23 cellular contexts compared by ENCODE assay signal in genomic region chr14:87430810-87431209, GRCh38.
A peak's percentile ranks its signal among the peaks of the same experiment; 100 is the strongest.
DNase-seq lines count a peak whose midpoint lies in the region; ATAC-seq, FAIRE-seq and TF ChIP-seq lines count a peak whose summit lies in the region.
"Had no signal": no experiment of that assay in that cellular context is flagged by ENCODE, and none has a peak within 500 bp of the region (broad histone marks: within the 10 kb centered on the region; RNA-seq: fewer than 3 reads in every experiment).

No MANE protein-coding gene starts in this region.

- no peak for TF ChIP-seq POLR2A in testis (IDR thresholded peaks at IDR 0.05)

- TF ChIP-seq CTCF in pancreas (IDR thresholded peaks at IDR 0.05) (no peak), testis (IDR thresholded peaks at IDR 0.05) (no peak)

- H3K9me3 ChIP-seq in pancreas (no peaks in the 10 kb centered on the region), testis (no peaks in the 10 kb centered on the region)
- H3K9me3 ChIP-seq: SJSA1 had no signal

- no peak overlapping the region for H3K4me3 ChIP-seq in pancreas
- no peak overlapping the region for H3K4me3 ChIP-seq in testis
- H3K4me3 ChIP-seq: lung, SJSA1, smooth muscle cell had no signal

- peak in 3 of 4 donors; percentile 38 to 76 (median 50) for ATAC-seq in pancreas
- ATAC-seq in HG03039 (IDR thresholded peaks at IDR 0.05; ENCODE audit: unreplicated experiment): no peak
- no peak for ATAC-seq in GM19463 (IDR thresholded peaks at IDR 0.05; ENCODE audit: unreplicated experiment)
- ATAC-seq: activated CD8-positive, alpha-beta memory T cell treated with anti-CD3 and anti-CD28 coated beads, Interleukin-2, amount 10 ng/mL, durations not matched to agents 7 days and 5 days had no signal

- H3K27ac ChIP-seq in pancreas (no peak overlapping the region), testis (no peak overlapping the region)

- intact Hi-C loops in pancreas (cut with DNase I) (no loop called here), testis (cut with DNase I; ENCODE audit: low total_unique reads) (no loop called here)

- no peaks in the 10 kb centered on the region for H3K27me3 ChIP-seq in pancreas
- no peaks in the 10 kb centered on the region for H3K27me3 ChIP-seq in testis
- H3K27me3 ChIP-seq: SJSA1 had no signal

- H3K36me3 ChIP-seq in pancreas (no peaks in the 10 kb centered on the region), testis (ENCODE audit: low read depth, missing control alignments) (no peaks in the 10 kb centered on the region)
- H3K36me3 ChIP-seq: SJSA1 had no signal

- FAIRE-seq in RCC 7860 (lab: Jason Lieb, UNC) (no peak), pancreas (lab: Jason Lieb, UNC) (no peak)
- FAIRE-seq: GM18507 had no signal

- H3K4me1 ChIP-seq in pancreas: no peaks in the 10 kb centered on the region
- no peaks in the 10 kb centered on the region for H3K4me1 ChIP-seq in testis
- H3K4me1 ChIP-seq: SJSA1 had no signal

- DNase-seq in Daoy (ENCODE audit: low read depth) (peak; percentile 6), RCC 7860 (ENCODE audit: low spot score) (peak; percentile 32), fibroblast of gingiva (ENCODE audit: low read depth) (peak; percentile 3), pancreas (peak in 1 of 6 donors; percentile 18), testis (no peak), NCI-H2029 (lab: John Stamatoyannopoulos, UW) (no peak)
- DNase-seq: activated CD8-positive, alpha-beta memory T cell treated with anti-CD3 and anti-CD28 coated beads, Interleukin-2, amount 10 ng/mL, durations not matched to agents 7 days and 5 days; amniotic stem cell; cerebellar nuclear complex; DMS 273 treated with DMSO at 0.1 percent for 48 hours; naive B cell; NCI-H187; NCI-H446; posterior cingulate gyrus; stimulated activated CD4-positive, alpha-beta T cell treated with anti-CD3 and anti-CD28 coated beads, Interleukin-4, amount 100 ng/mL, for 4 hours; stimulated activated CD8-positive, alpha-beta memory T cell treated with anti-CD3 and anti-CD28 coated beads, Interleukin-4, amount 100 ng/mL, for 48 hours; T1000 had no signal

Comparison
In these comparisons a context has a peak if more than half of its experiments do, and no peak if none do; other contexts are left out.
1. DNase-seq: peak in Daoy (single experiment), RCC 7860 (single experiment) and fibroblast of gingiva (single experiment); none in testis (single experiment) and NCI-H2029 (single experiment).
2. ATAC-seq: peak in pancreas (3 of 4); none in HG03039 (single experiment) and GM19463 (single experiment).